ENCODE assay signal across 2 cellular contexts in genomic region chr9:134225816-134226215, GRCh38.
TF ChIP-seq lines count a peak whose summit lies in the region.

No MANE protein-coding gene starts in this region.

TF ChIP-seq in IMR-90, 13 proteins besides CTCF, POLR2A, EP300 and RAD21:
- no peak for TF ChIP-seq SMC3 (IDR thresholded peaks at IDR 0.05; ENCODE audit: low read depth, low read length)
- TF ChIP-seq FOS (IDR thresholded peaks at IDR 0.05; ENCODE audit: low read depth, low read length) = no peak
- no peak for TF ChIP-seq MAFK (IDR thresholded peaks at IDR 0.05; ENCODE audit: low read depth, low read length)
- TF ChIP-seq CEBPB (IDR thresholded peaks at IDR 0.05; ENCODE audit: low read depth, low read length) = no peak
- TF ChIP-seq RFX5 (IDR thresholded peaks at IDR 0.05; ENCODE audit: low read depth, low read length) = no peak
- TF ChIP-seq RCOR1 (IDR thresholded peaks at IDR 0.05; ENCODE audit: insufficient replicate concordance, low read length) = no peak
- no peak for TF ChIP-seq MXI1 (IDR thresholded peaks at IDR 0.05; ENCODE audit: borderline replicate concordance, low read depth, low read length)
- no peak for TF ChIP-seq NFE2L2 (IDR thresholded peaks at IDR 0.05; ENCODE audit: low read depth, low read length)
- no peak for TF ChIP-seq MAZ (IDR thresholded peaks at IDR 0.05; ENCODE audit: borderline replicate concordance, low read depth, low read length)

TF ChIP-seq in liver, 16 proteins besides CTCF, POLR2A, EP300 and RAD21:
- no peak for TF ChIP-seq FOXA1 (IDR thresholded peaks at IDR 0.05)
- no peak for TF ChIP-seq RXRA (IDR thresholded peaks at IDR 0.05)
- TF ChIP-seq, protein P1, sequence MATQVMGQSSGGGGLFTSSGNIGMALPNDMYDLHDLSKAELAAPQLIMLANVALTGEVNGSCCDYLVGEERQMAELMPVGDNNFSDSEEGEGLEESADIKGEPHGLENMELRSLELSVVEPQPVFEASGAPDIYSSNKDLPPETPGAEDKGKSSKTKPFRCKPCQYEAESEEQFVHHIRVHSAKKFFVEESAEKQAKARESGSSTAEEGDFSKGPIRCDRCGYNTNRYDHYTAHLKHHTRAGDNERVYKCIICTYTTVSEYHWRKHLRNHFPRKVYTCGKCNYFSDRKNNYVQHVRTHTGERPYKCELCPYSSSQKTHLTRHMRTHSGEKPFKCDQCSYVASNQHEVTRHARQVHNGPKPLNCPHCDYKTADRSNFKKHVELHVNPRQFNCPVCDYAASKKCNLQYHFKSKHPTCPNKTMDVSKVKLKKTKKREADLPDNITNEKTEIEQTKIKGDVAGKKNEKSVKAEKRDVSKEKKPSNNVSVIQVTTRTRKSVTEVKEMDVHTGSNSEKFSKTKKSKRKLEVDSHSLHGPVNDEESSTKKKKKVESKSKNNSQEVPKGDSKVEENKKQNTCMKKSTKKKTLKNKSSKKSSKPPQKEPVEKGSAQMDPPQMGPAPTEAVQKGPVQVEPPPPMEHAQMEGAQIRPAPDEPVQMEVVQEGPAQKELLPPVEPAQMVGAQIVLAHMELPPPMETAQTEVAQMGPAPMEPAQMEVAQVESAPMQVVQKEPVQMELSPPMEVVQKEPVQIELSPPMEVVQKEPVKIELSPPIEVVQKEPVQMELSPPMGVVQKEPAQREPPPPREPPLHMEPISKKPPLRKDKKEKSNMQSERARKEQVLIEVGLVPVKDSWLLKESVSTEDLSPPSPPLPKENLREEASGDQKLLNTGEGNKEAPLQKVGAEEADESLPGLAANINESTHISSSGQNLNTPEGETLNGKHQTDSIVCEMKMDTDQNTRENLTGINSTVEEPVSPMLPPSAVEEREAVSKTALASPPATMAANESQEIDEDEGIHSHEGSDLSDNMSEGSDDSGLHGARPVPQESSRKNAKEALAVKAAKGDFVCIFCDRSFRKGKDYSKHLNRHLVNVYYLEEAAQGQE (IDR thresholded peaks at IDR 0.05) = no peak
- no peak for TF ChIP-seq HNF4G (IDR thresholded peaks at IDR 0.05)
- no peak for TF ChIP-seq GABPA (IDR thresholded peaks at IDR 0.05 in 1 of 2, conservative IDR thresholded peaks at IDR 0.05 in 1 of 2)
- no peak for TF ChIP-seq SP1 (IDR thresholded peaks at IDR 0.05)
- no peak for TF ChIP-seq MAX (IDR thresholded peaks at IDR 0.05)
- TF ChIP-seq, protein P2, sequence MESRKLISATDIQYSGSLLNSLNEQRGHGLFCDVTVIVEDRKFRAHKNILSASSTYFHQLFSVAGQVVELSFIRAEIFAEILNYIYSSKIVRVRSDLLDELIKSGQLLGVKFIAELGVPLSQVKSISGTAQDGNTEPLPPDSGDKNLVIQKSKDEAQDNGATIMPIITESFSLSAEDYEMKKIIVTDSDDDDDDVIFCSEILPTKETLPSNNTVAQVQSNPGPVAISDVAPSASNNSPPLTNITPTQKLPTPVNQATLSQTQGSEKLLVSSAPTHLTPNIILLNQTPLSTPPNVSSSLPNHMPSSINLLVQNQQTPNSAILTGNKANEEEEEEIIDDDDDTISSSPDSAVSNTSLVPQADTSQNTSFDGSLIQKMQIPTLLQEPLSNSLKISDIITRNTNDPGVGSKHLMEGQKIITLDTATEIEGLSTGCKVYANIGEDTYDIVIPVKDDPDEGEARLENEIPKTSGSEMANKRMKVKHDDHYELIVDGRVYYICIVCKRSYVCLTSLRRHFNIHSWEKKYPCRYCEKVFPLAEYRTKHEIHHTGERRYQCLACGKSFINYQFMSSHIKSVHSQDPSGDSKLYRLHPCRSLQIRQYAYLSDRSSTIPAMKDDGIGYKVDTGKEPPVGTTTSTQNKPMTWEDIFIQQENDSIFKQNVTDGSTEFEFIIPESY (IDR thresholded peaks at IDR 0.05) = no peak
- no peak for TF ChIP-seq HNF4A (conservative IDR thresholded peaks at IDR 0.05)
- TF ChIP-seq JUND (IDR thresholded peaks at IDR 0.05) = no peak
- no peak for TF ChIP-seq TAF1 (conservative IDR thresholded peaks at IDR 0.05)
- TF ChIP-seq ATF3 (IDR thresholded peaks at IDR 0.05) = no peak
- TF ChIP-seq EGR1 (IDR thresholded peaks at IDR 0.05; ENCODE audit: low read depth in 2 of 2) = no peak
- TF ChIP-seq YY1 (IDR thresholded peaks at IDR 0.05) = no peak
- no peak for TF ChIP-seq NR2F2 (IDR thresholded peaks at IDR 0.05)
- TF ChIP-seq FOXA2 (IDR thresholded peaks at IDR 0.05) = no peak
